In the genomic region with DNA sequence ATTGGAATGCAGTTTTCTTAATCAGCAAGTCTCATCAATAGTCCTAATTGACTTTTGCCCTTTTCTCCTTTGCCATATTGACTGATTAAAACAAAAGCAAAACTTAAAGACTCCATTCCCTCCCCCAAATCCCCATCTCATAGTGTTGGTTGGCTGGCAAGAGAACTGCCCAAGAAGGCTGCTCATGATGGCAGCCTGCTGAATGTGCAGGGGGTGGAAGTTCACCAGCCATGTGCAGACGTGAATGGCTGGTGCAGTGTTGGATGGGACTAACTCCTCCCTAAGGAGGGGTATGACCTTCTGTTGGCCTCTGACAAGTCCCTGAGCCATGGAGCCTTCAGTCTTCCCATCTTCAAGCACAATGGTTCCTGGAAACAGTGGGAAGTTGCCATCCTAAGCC, we compare ENCODE assay signal across 16 cellular contexts. TPM values are rescaled to one million over a fixed set of nuclear protein-coding genes. Genes with fewer than 3 reads are reported as not detected.
A peak's percentile ranks its signal among the peaks of the same experiment; 100 is the strongest.
DNase-seq lines count a peak whose midpoint lies in the region; ATAC-seq, FAIRE-seq and TF ChIP-seq lines count a peak whose summit lies in the region.
"Had no signal": no experiment of that assay in that cellular context is flagged by ENCODE, and none has a peak within 500 bp of the region (broad histone marks: within the 10 kb centered on the region; RNA-seq: fewer than 3 reads in every experiment).

No MANE protein-coding gene starts in this region.

- no peak for ATAC-seq in GM12878
- no peak for ATAC-seq in gastrocnemius medialis
- ATAC-seq: body of pancreas, lower lobe of right lung had no signal

- in situ Hi-C loops in GM12878 (cut with MboI) (no loop called here), gastrocnemius medialis (cut with MboI; ENCODE audit: low sequenced_read_pairs in 4 of 4) (loop anchor here in 3 of 4 donors (5.0 to 10.0 kb wide), 3 partner anchors 52 to 122 kb away; no protein-coding TSS in a partner anchor)

- H3K36me3 ChIP-seq in OCI-LY1 (ENCODE audit: insufficient read depth, low read length) (peaks cover 46% of the 10 kb centered on the region), GM12878 (ENCODE audit: control insufficient read depth in 2 of 2, insufficient read depth in 2 of 2, low read length in 1 of 2) (peaks cover 0 to 20% of the 10 kb centered on the region in 2 experiments; a peak in 1 of 4 replicates), gastrocnemius medialis (no peaks in the 10 kb centered on the region)

- CTCF ChIA-PET in activated CD4-positive, alpha-beta memory T cell treated with anti-CD3 and anti-CD28 coated beads, Interleukin-2, amount 10 ng/mL, durations not matched to agents 7 days and 5 days (lab: Charles Lee): interaction anchor here (1.0 to 6.2 kb wide), 4 partner anchors 10 to 231 kb away, joined by 3 to 51 read pairs (median 4); no protein-coding TSS in a partner anchor
- CTCF ChIA-PET in activated CD4-positive, alpha-beta memory T cell treated with anti-CD3 and anti-CD28 coated beads for 36 hours (lab: Charles Lee): interaction anchor here (1.2 to 8.7 kb wide), 2 partner anchors 11 to 232 kb away, joined by 3 to 69 read pairs; no protein-coding TSS in a partner anchor
- CTCF ChIA-PET in GM12878 (lab: Yijun Ruan, JAX): interaction anchor here (0.8 to 1.6 kb wide), 6 partner anchors 9 to 232 kb away, joined by 3 to 8 read pairs (median 3); no protein-coding TSS in a partner anchor

- peaks cover 89% of the 10 kb centered on the region for H3K4me1 Mint-ChIP-seq in activated CD4-positive, alpha-beta memory T cell treated with anti-CD3 and anti-CD28 coated beads, Interleukin-2, amount 10 ng/mL, durations not matched to agents 7 days and 5 days
- H3K4me1 Mint-ChIP-seq in activated CD4-positive, alpha-beta memory T cell treated with anti-CD3 and anti-CD28 coated beads for 36 hours (ENCODE audit: low read depth): peaks cover 86% of the 10 kb centered on the region

- H4K20me1 ChIP-seq in OCI-LY1 (ENCODE audit: insufficient read depth, low read length) (no peaks in the 10 kb centered on the region), GM12878 (ENCODE audit: control insufficient read depth, insufficient read depth) (peaks cover 2% of the 10 kb centered on the region; the same call in 1 of the 2 replicates)

- RAD21 ChIA-PET in GM12878 (lab: Charles Lee; ENCODE audit: unreplicated experiment): interaction anchor here (1.1 to 8.4 kb wide), 6 partner anchors 10 to 470 kb away, joined by 3 to 215 read pairs (median 4); partner anchors contain the start of gene MAP2K5

- no peaks in the 10 kb centered on the region for H3K9me2 ChIP-seq in OCI-LY1 (ENCODE audit: low read depth, low read length)
- H3K9me2 ChIP-seq: SK-N-SH had no signal

- BruUV-seq in GM12878 (replicated peaks; lab: Mats Ljungman, UMichigan): no TSS peak

- 75% methylated on average over 1 of the region's 1 CpG for WGBS in GM12878 (ENCODE audit: insufficient coverage, insufficient replicate concordance, low lambda C conversion rate, missing lambda C conversion rate)

- H3F3A ChIP-seq in OCI-LY1 (ENCODE audit: insufficient read depth, low read length): no peaks in the 10 kb centered on the region; the same call in 1 of the 2 replicates

- no peak for TF ChIP-seq RAD21 in GM12878 (IDR thresholded peaks at IDR 0.05; ENCODE audit: insufficient read depth, low read depth, low read length)

- peak overlapping the region; percentile 91 for H3K27ac Mint-ChIP-seq in activated CD4-positive, alpha-beta memory T cell treated with anti-CD3 and anti-CD28 coated beads, Interleukin-2, amount 10 ng/mL, durations not matched to agents 7 days and 5 days
- H3K27ac Mint-ChIP-seq in activated CD4-positive, alpha-beta memory T cell treated with anti-CD3 and anti-CD28 coated beads for 36 hours: no peak overlapping the region

- FAIRE-seq in GM12878 (lab: Jason Lieb, UNC) (no peak), GM12892 (lab: Jason Lieb, UNC) (no peak)
- FAIRE-seq: HTR-8/SVneo had no signal

- intact Hi-C loops in activated CD4-positive, alpha-beta memory T cell treated with anti-CD3 and anti-CD28 coated beads for 36 hours (cut with micrococcal nuclease): no loop called here
- intact Hi-C loops in GM12878 (cut with micrococcal nuclease; ENCODE audit: unreplicated experiment) (no loop called here), gastrocnemius medialis (cut with DNase I; ENCODE audit: low total_unique reads) (loop anchor here (10.0 kb wide), 1 partner anchor 1202 kb away; the partner anchor contains the start of gene FEM1B)

- peaks cover 89% of the 10 kb centered on the region for H3K36me3 Mint-ChIP-seq in activated CD4-positive, alpha-beta memory T cell treated with anti-CD3 and anti-CD28 coated beads, Interleukin-2, amount 10 ng/mL, durations not matched to agents 7 days and 5 days (ENCODE audit: low read depth)
- peaks cover 20% of the 10 kb centered on the region for H3K36me3 Mint-ChIP-seq in activated CD4-positive, alpha-beta memory T cell treated with anti-CD3 and anti-CD28 coated beads for 36 hours

- TF ChIP-seq POLR2A in GM12878 (IDR thresholded peaks at IDR 0.05; ENCODE audit: low read depth, low read length) (0 out of 2 replicates have a peak, but pooled peaks have one; percentile 37), gastrocnemius medialis (IDR thresholded peaks at IDR 0.05) (no peak), GM12892 (IDR thresholded peaks at IDR 0.05; ENCODE audit: low read depth, low read length) (no peak)

- DNase-seq in activated CD4-positive, alpha-beta memory T cell treated with anti-CD3 and anti-CD28 coated beads, Interleukin-2, amount 10 ng/mL, durations not matched to agents 7 days and 5 days: no peak
- no peak for DNase-seq in activated CD4-positive, alpha-beta memory T cell treated with anti-CD3 and anti-CD28 coated beads for 36 hours
- DNase-seq in GM12878 (ENCODE audit: low read depth, low spot score): no peak
- no peak for DNase-seq in gastrocnemius medialis
- no peak for DNase-seq in COR-L47 (lab: John Stamatoyannopoulos, UW)
- DNase-seq in iPS-NIHi7 (ENCODE audit: extremely low spot score): no peak
- no peak for DNase-seq in GM12892 (ENCODE audit: insufficient read length)
- DNase-seq: ACHN, body of pancreas, lower lobe of right lung, NCI-H1048, occipital lobe, SK-N-SH had no signal

- no peak overlapping the region for H3K4me3 ChIP-seq in OCI-LY1 (ENCODE audit: low read depth, low read length, poor library complexity, severe bottlenecking)
- H3K4me3 ChIP-seq in GM12878: no peak overlapping the region
- no peak overlapping the region for H3K4me3 ChIP-seq in gastrocnemius medialis
- H3K4me3 ChIP-seq: body of pancreas, lower lobe of right lung, skin epidermis had no signal

- H3K4me3 Mint-ChIP-seq in activated CD4-positive, alpha-beta memory T cell treated with anti-CD3 and anti-CD28 coated beads, Interleukin-2, amount 10 ng/mL, durations not matched to agents 7 days and 5 days: no peak overlapping the region
- no peak overlapping the region for H3K4me3 Mint-ChIP-seq in activated CD4-positive, alpha-beta memory T cell treated with anti-CD3 and anti-CD28 coated beads for 36 hours

- H3K27me3 Mint-ChIP-seq in activated CD4-positive, alpha-beta memory T cell treated with anti-CD3 and anti-CD28 coated beads, Interleukin-2, amount 10 ng/mL, durations not matched to agents 7 days and 5 days: no peaks in the 10 kb centered on the region
- H3K27me3 Mint-ChIP-seq in activated CD4-positive, alpha-beta memory T cell treated with anti-CD3 and anti-CD28 coated beads for 36 hours: no peaks in the 10 kb centered on the region

- SMC1A ChIA-PET in GM12878 (lab: Charles Lee; ENCODE audit: uncharacterized antibody, unreplicated experiment): interaction anchor here (0.7 to 9.8 kb wide), 5 partner anchors 11 to 126 kb away, joined by 3 to 192 read pairs (median 4); no protein-coding TSS in a partner anchor

- H3K27me3 ChIP-seq in OCI-LY1 (ENCODE audit: insufficient read depth, low read length) (no peaks in the 10 kb centered on the region), GM12878 (replicated peaks in 1 of 2; ENCODE audit: control insufficient read depth in 2 of 2, insufficient read depth in 2 of 2, low read length in 1 of 2) (no peaks in the 10 kb centered on the region), gastrocnemius medialis (no peaks in the 10 kb centered on the region)
- H3K27me3 ChIP-seq: body of pancreas had no signal

- no peak for TF ChIP-seq CTCF in OCI-LY1 (IDR thresholded peaks at IDR 0.05; ENCODE audit: low read length)
- no peak for TF ChIP-seq CTCF in GM12878 (IDR thresholded peaks at IDR 0.05 in 2 of 3, conservative IDR thresholded peaks at IDR 0.05 in 1 of 3; ENCODE audit: control insufficient read depth in 2 of 3, extremely low read depth in 1 of 3, insufficient read depth in 1 of 3, low read depth in 3 of 3, low read length in 3 of 3)
- TF ChIP-seq CTCF in gastrocnemius medialis (IDR thresholded peaks at IDR 0.05 in 4 of 5, conservative IDR thresholded peaks at IDR 0.05 in 1 of 5): no peak

- H3K9me3 Mint-ChIP-seq in activated CD4-positive, alpha-beta memory T cell treated with anti-CD3 and anti-CD28 coated beads, Interleukin-2, amount 10 ng/mL, durations not matched to agents 7 days and 5 days: no peaks in the 10 kb centered on the region
- no peaks in the 10 kb centered on the region for H3K9me3 Mint-ChIP-seq in activated CD4-positive, alpha-beta memory T cell treated with anti-CD3 and anti-CD28 coated beads for 36 hours

- peak overlapping the region; percentile 21; the same call in 1 of the 2 replicates for H3K4me2 ChIP-seq in OCI-LY1 (ENCODE audit: low read length)
- H3K4me2 ChIP-seq in GM12878 (ENCODE audit: control insufficient read depth, insufficient read depth): peak overlapping the region; percentile 6
- H3K4me2 ChIP-seq: SK-N-SH had no signal

- H3K27ac ChIP-seq in OCI-LY1 (ENCODE audit: low read depth, low read length, poor library complexity, severe bottlenecking) (peak overlapping the region; percentile 68), GM12878 (ENCODE audit: control insufficient read depth, insufficient read depth) (no peak overlapping the region), gastrocnemius medialis (peak overlapping the region; percentile 87 to 98 (median 94))
- H3K27ac ChIP-seq: lower lobe of right lung had no signal

- H2AFZ ChIP-seq in OCI-LY1 (ENCODE audit: low read length) (no peak overlapping the region), GM12878 (ENCODE audit: control insufficient read depth, low read depth, low read length) (no peak overlapping the region)

- H3K4me1 ChIP-seq in OCI-LY1 (ENCODE audit: insufficient read depth, low read length, severe bottlenecking): peaks cover 91% of the 10 kb centered on the region
- peaks cover 70% of the 10 kb centered on the region for H3K4me1 ChIP-seq in GM12878 (ENCODE audit: control insufficient read depth, insufficient read depth, low read length)
- H3K4me1 ChIP-seq in gastrocnemius medialis: peaks cover 90 to 100% of the 10 kb centered on the region in 2 donors

- POLR2A ChIA-PET in activated CD4-positive, alpha-beta memory T cell treated with anti-CD3 and anti-CD28 coated beads, Interleukin-2, amount 10 ng/mL, durations not matched to agents 7 days and 5 days (lab: Charles Lee): interaction anchor here (0.8 to 16.8 kb wide), 8 partner anchors 9 to 127 kb away, joined by 3 to 489 read pairs (median 6); no protein-coding TSS in a partner anchor
- POLR2A ChIA-PET in activated CD4-positive, alpha-beta memory T cell treated with anti-CD3 and anti-CD28 coated beads for 36 hours (lab: Charles Lee): interaction anchor here (1.2 to 3.4 kb wide), 2 partner anchors 9 to 26 kb away, joined by 3 to 16 read pairs; no protein-coding TSS in a partner anchor
- POLR2A ChIA-PET in GM12878 (lab: Charles Lee): interaction anchor here (0.6 to 7.6 kb wide), 3 partner anchors 9 to 168 kb away, joined by 3 to 69 read pairs (median 3); no protein-coding TSS in a partner anchor

- no peak for TF ChIP-seq EP300 in GM12878 (IDR thresholded peaks at IDR 0.05; ENCODE audit: borderline replicate concordance in 1 of 2, control insufficient read depth in 1 of 2, low read depth in 2 of 2, low read length in 2 of 2)

- no peak overlapping the region for H3K9ac ChIP-seq in OCI-LY1 (ENCODE audit: low read length)
- H3K9ac ChIP-seq in GM12878 (ENCODE audit: control insufficient read depth, insufficient read depth, low read length): no peak overlapping the region
- H3K9ac ChIP-seq: SK-N-SH had no signal

- H3K9me3 ChIP-seq in OCI-LY1 (ENCODE audit: low read length) (no peaks in the 10 kb centered on the region), GM12878 (replicated peaks; ENCODE audit: control insufficient read depth, insufficient read depth, low read length) (no peaks in the 10 kb centered on the region), gastrocnemius medialis (no peaks in the 10 kb centered on the region)
- H3K9me3 ChIP-seq: body of pancreas, lower lobe of right lung, SK-N-SH had no signal

- H3K79me2 ChIP-seq in OCI-LY1 (ENCODE audit: insufficient read depth, low read length): peaks cover 77% of the 10 kb centered on the region
- peaks cover 91% of the 10 kb centered on the region for H3K79me2 ChIP-seq in GM12878 (ENCODE audit: control insufficient read depth, insufficient read depth, low read length)

RNA-seq across cellular contexts. Expression of gene SMAD3, which starts 7.0 kb away (rescaled TPM):
- 100 to 1,000 TPM; 145 to 148 TPM for total RNA-seq in activated CD4-positive, alpha-beta memory T cell treated with anti-CD3 and anti-CD28 coated beads, Interleukin-2, amount 10 ng/mL, durations not matched to agents 7 days and 5 days
- total RNA-seq in activated CD4-positive, alpha-beta memory T cell treated with anti-CD3 and anti-CD28 coated beads for 36 hours: 10 to 100 TPM; 50.2 to 50.5 TPM
- total RNA-seq in GM12878 (2013; cell fraction: nucleolus; rRNA removed): 119 and 128 TPM in 2 replicates
- 12.2 and 15.6 TPM in 2 replicates for total RNA-seq in GM12878 (2014; rRNA removed)
- total RNA-seq in GM12878 (2014; rRNA removed; fragmentation: Illumina TruSeq; extraction: Trizol): 11.7 and 13.3 TPM in 2 replicates
- total RNA-seq in GM12878 (2021): 39.9 and 40.0 TPM in 2 replicates
- 17.0 TPM for polyA plus RNA-seq in GM12878 (2011; ENCODE audit: low read depth)
- 15.0 and 28.2 TPM in 2 replicates for polyA plus RNA-seq in GM12878 (2011; rRNA removed)
- polyA plus RNA-seq in GM12878 (2011; cell fraction: cytosol; rRNA removed): 21.5 and 22.5 TPM in 2 replicates
- polyA plus RNA-seq in GM12878 (2011; cell fraction: nucleus; rRNA removed): 85.6 and 92.9 TPM in 2 replicates
- 41.6 and 42.7 TPM in 2 replicates for polyA plus RNA-seq in GM12878 (2012)
- 31.9 and 43.2 TPM in 2 replicates for polyA plus RNA-seq in GM12878 (2014; fragmentation: Illumina TruSeq; extraction: Trizol)
- 1 to 10 TPM; 5.6 to 6.6 TPM for polyA plus RNA-seq in GM12878 (2014; fragmentation: Nextera tagmentation; extraction: Ambion mirVana)
- 22.4 and 27.7 TPM in 2 replicates for polyA plus RNA-seq in GM12878 (2014; rRNA removed)
- 10 to 100 TPM in 1 of 2 experiments, 1 to 10 TPM in 1; 8.0 to 18.7 TPM for polyA plus RNA-seq in GM12878 (2016; fragmentation: Nextera tagmentation; extraction: Ambion mirVana)
- polyA minus RNA-seq in GM12878 (2011; rRNA and poly(A)+ RNA removed): 23.3 and 26.4 TPM in 2 replicates
- polyA minus RNA-seq in GM12878 (2011; cell fraction: cytosol; rRNA and poly(A)+ RNA removed): 11.1 and 14.3 TPM in 2 replicates
- polyA minus RNA-seq in GM12878 (2011; cell fraction: nucleus; rRNA and poly(A)+ RNA removed): 17.3 and 26.6 TPM in 2 replicates
- total RNA-seq in gastrocnemius medialis: 10 to 100 TPM; 15.9 to 61.7 (median 26.3) TPM
- polyA plus RNA-seq in GM12892 (2012; ENCODE audit: missing spikeins): 20.6 TPM
